Comparison of ENCODE assay signal across 1 cellular context in the genomic region with DNA sequence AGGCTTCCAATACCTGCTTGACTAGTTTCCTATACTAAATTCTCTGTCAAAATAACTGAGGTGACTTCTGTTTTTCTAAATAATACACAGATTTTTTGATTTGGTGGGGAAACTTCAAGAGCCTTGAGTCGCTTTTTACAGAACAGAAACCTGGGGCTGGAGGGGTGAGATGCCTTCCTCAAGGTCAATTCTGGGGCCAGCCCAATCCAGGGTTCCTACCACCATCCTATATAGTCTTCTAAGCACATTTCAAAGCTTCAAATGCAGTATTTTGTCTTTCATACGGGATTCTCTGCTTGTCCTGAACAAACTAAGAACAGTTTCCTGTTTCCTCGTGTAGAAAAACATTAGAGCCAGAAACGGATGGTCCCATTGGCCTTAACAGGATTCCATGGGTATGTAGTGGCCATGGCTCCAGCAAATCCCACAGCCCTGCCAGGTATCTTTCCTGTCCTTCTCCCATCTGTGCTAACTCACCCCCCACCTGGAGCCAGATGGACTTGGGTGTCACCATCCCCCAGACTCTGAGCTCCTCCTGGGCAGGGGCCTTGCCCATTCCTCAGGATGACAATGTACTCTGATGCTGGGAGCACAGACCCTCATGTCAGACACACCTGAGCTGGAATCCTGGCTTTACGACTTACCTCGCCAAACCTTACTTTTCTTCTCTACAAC.
TF ChIP-seq lines count a peak whose summit lies in the region.

No MANE protein-coding gene starts in this region.

TF ChIP-seq in IMR-90, 13 proteins besides CTCF, POLR2A, EP300 and RAD21 (continued from another document):
- TF ChIP-seq, protein P1, sequence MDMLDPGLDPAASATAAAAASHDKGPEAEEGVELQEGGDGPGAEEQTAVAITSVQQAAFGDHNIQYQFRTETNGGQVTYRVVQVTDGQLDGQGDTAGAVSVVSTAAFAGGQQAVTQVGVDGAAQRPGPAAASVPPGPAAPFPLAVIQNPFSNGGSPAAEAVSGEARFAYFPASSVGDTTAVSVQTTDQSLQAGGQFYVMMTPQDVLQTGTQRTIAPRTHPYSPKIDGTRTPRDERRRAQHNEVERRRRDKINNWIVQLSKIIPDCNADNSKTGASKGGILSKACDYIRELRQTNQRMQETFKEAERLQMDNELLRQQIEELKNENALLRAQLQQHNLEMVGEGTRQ (IDR thresholded peaks at IDR 0.05; ENCODE audit: low read depth, low read length): no peak
- TF ChIP-seq RFX5 (IDR thresholded peaks at IDR 0.05; ENCODE audit: low read depth, low read length) (no peak), SMC3 (IDR thresholded peaks at IDR 0.05; ENCODE audit: low read depth, low read length) (no peak), CHD1 (IDR thresholded peaks at IDR 0.05; ENCODE audit: low read depth, low read length) (no peak), CEBPB (IDR thresholded peaks at IDR 0.05; ENCODE audit: low read depth, low read length) (no peak)
- TF ChIP-seq, protein P2, sequence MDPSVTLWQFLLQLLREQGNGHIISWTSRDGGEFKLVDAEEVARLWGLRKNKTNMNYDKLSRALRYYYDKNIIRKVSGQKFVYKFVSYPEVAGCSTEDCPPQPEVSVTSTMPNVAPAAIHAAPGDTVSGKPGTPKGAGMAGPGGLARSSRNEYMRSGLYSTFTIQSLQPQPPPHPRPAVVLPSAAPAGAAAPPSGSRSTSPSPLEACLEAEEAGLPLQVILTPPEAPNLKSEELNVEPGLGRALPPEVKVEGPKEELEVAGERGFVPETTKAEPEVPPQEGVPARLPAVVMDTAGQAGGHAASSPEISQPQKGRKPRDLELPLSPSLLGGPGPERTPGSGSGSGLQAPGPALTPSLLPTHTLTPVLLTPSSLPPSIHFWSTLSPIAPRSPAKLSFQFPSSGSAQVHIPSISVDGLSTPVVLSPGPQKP (IDR thresholded peaks at IDR 0.05; ENCODE audit: borderline replicate concordance, low read depth, low read length): no peak
